Comparison of ENCODE assay signal across 1 cellular context in genomic region chr12:2288001-2288400, GRCh38.
TF ChIP-seq lines count a peak whose summit lies in the region.

No MANE protein-coding gene starts in this region.

TF ChIP-seq in HepG2, 621 proteins besides CTCF, POLR2A, EP300 and RAD21 (continued from another document):
- TF ChIP-seq ZBTB33 (CRISPR knock-in tag; IDR thresholded peaks at IDR 0.05), result no peak
- TF ChIP-seq MNT (IDR thresholded peaks at IDR 0.05), result no peak
- no peak for TF ChIP-seq SNAPC4 (CRISPR knock-in tag; IDR thresholded peaks at IDR 0.05)
